Comparison of ENCODE assay signal across 1 cellular context in genomic region chr6:142783499-142783898, GRCh38.
TF ChIP-seq lines count a peak whose summit lies in the region.

No MANE protein-coding gene starts in this region.

TF ChIP-seq in GM12878, 131 proteins besides CTCF, POLR2A, EP300 and RAD21:
- no peak for TF ChIP-seq REST (IDR thresholded peaks at IDR 0.05; ENCODE audit: low read depth, low read length)
- no peak for TF ChIP-seq ZBTB11 (CRISPR knock-in tag; IDR thresholded peaks at IDR 0.05)
- TF ChIP-seq STAT3 (IDR thresholded peaks at IDR 0.05; ENCODE audit: low read depth, low read length): no peak
- no peak for TF ChIP-seq WRNIP1 (IDR thresholded peaks at IDR 0.05; ENCODE audit: borderline replicate concordance, low read depth, low read length)
- no peak for TF ChIP-seq POLR2AphosphoS2 (IDR thresholded peaks at IDR 0.05; ENCODE audit: low read depth, low read length)
- TF ChIP-seq ESRRA (IDR thresholded peaks at IDR 0.05; ENCODE audit: low read length): no peak
- TF ChIP-seq PML (IDR thresholded peaks at IDR 0.05; ENCODE audit: low read length): no peak
